ENCODE assay signal across 15 cellular contexts in genomic region chr3:23953523-23953922, GRCh38.
"Had no signal": no experiment of that assay in that cellular context is flagged by ENCODE, and none has a peak within 500 bp of the region (broad histone marks: within the 10 kb centered on the region; RNA-seq: fewer than 3 reads in every experiment).

No MANE protein-coding gene starts in this region.

- H3K9me3 ChIP-seq: sigmoid colon, suprapubic skin, upper lobe of right lung had no signal

- H3K27ac ChIP-seq: epithelial cell of prostate, suprapubic skin, upper lobe of right lung had no signal

- H3K36me3 ChIP-seq: suprapubic skin had no signal

- H3K4me3 ChIP-seq: lung, sigmoid colon, suprapubic skin, upper lobe of right lung had no signal

- ATAC-seq: left cardiac atrium; naive thymus-derived CD8-positive, alpha-beta T cell; upper lobe of right lung had no signal

- H3K27me3 ChIP-seq: sigmoid colon, suprapubic skin, upper lobe of right lung had no signal

- DNase-seq: activated CD4-positive, alpha-beta memory T cell treated with anti-CD3 and anti-CD28 coated beads, Interleukin-2, amount 10 ng/mL, durations not matched to agents 7 days and 5 days; activated CD4-positive, alpha-beta T cell treated with anti-CD3 and anti-CD28 coated beads for 1 hour; activated CD8-positive, alpha-beta memory T cell treated with anti-CD3 and anti-CD28 coated beads, Interleukin-2, amount 50 U/mL, for 48 hours; activated naive CD4-positive, alpha-beta T cell treated with anti-CD3 and anti-CD28 coated beads for 36 hours; caudate nucleus; cortex of kidney; effector memory CD4-positive, alpha-beta T cell; left cardiac atrium; naive thymus-derived CD8-positive, alpha-beta T cell; sigmoid colon; stimulated activated naive CD4-positive, alpha-beta T cell treated with Interleukin-2 at 50 U/mL for 16 hours; upper lobe of right lung had no signal
